In genomic region chr10:122286872-122287271, GRCh38 we compare ENCODE assay signal across 9 cellular contexts. TPM values are rescaled to one million over a fixed set of nuclear protein-coding genes. Genes with fewer than 3 reads are reported as not detected.
DNase-seq lines count a peak whose midpoint lies in the region; ATAC-seq lines count a peak whose summit lies in the region.
"Had no signal": no experiment of that assay in that cellular context is flagged by ENCODE, and none has a peak within 500 bp of the region (broad histone marks: within the 10 kb centered on the region; RNA-seq: fewer than 3 reads in every experiment).

No MANE protein-coding gene starts in this region.

- intact Hi-C loops in posterior cingulate gyrus (cut with DNase I) = no loop called here

- H3K9me3 ChIP-seq in SJCRH30 (replicated peaks) = no peaks in the 10 kb centered on the region

- no peak for ATAC-seq in GM19395 (IDR thresholded peaks at IDR 0.05; ENCODE audit: unreplicated experiment)
- ATAC-seq in HG03280 (IDR thresholded peaks at IDR 0.05; ENCODE audit: unreplicated experiment) = no peak
- ATAC-seq in GM19467 (IDR thresholded peaks at IDR 0.05; ENCODE audit: unreplicated experiment) = no peak

- peak overlapping the region; percentile 60 for H3K27ac ChIP-seq in SJCRH30

- no peaks in the 10 kb centered on the region for H3K27me3 ChIP-seq in SJCRH30

- peaks cover 56% of the 10 kb centered on the region for H3K4me1 ChIP-seq in SJCRH30

- DNase-seq in GOT3 (lab: John Stamatoyannopoulos, UW) = peak; percentile 29
- peak; percentile 88 for DNase-seq in SJCRH30
- peak; percentile 84 for DNase-seq in glomerular visceral epithelial cell (ENCODE audit: extremely low spot score)
- peak; percentile 43 to 97 (median 63) for DNase-seq in posterior cingulate gyrus
- no peak for DNase-seq in activated gamma-delta T cell (lab: John Stamatoyannopoulos, UW)
- DNase-seq: stimulated activated CD4-positive, alpha-beta T cell treated with anti-CD3 and anti-CD28 coated beads, Interleukin-12 subunit alpha, Interleukin-12 subunit beta, amount 100 ng/mL, for 4 hours had no signal

- H3K4me3 ChIP-seq in SJCRH30 = no peak overlapping the region

- H3K36me3 ChIP-seq in SJCRH30 = no peaks in the 10 kb centered on the region

RNA-seq across cellular contexts. Expression of gene BTBD16, which starts 15.8 kb away (rescaled TPM):
- not detected in 2 replicates for total RNA-seq in SJCRH30 (2014; rRNA removed; shearing (Covaris generic))
